ENCODE assay signal across 8 cellular contexts in the genomic region with DNA sequence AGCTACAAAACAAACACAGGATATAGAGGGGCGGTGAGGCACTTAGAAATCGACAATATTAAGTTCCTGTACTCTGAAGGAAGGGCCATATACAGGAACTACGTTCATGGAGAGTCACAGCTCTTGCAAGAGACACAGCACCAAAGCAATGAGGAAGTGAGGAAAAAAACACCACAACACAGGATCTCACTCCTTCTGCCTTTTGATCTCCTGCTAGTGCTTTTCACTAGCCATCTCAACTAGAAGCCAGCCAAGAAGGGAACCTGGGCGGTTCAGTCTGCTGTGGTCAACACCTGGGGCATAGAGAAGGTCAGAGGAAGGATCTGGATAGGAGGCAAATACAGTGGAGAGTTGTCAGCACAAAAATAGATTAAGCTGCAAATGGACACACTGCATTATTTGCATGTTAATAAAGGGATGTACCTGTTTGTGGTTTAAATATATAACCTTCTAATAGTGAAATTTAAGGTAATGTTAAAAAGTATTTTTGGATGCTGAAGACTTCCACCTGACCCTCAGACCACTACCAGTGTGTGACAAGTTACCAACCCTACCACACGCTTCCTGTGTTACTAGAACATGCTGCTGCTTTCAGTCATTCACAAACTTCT.
DNase-seq lines count a peak whose midpoint lies in the region; ATAC-seq, FAIRE-seq and TF ChIP-seq lines count a peak whose summit lies in the region.

No MANE protein-coding gene starts in this region.

- no peak for FAIRE-seq in urothelium cell line (lab: Jason Lieb, UNC)

- peak; percentile 12 for DNase-seq in stimulated activated CD4-positive, alpha-beta T cell treated with anti-CD3 and anti-CD28 coated beads, Interleukin-1b, Interleukin-23, amount 100 ng/mL, for 48 hours
- DNase-seq in stimulated activated CD4-positive, alpha-beta T cell treated with anti-CD3 and anti-CD28 coated beads, Interleukin-4, amount 100 ng/mL, for 1 hour, result no peak
- DNase-seq in SKM-1 treated with dmso at 0.1 percent for 144 hours (lab: John Stamatoyannopoulos, UW; ENCODE audit: unreplicated experiment), result peak; percentile 95
- DNase-seq in left lung, result no peak
- no peak for DNase-seq in urothelium cell line (ENCODE audit: low spot score)
- DNase-seq in COLO829 (ENCODE audit: low spot score), result no peak
- DNase-seq in erythroblast (lab: John Stamatoyannopoulos, UW), result no peak

- TF ChIP-seq POLR2A in erythroblast (IDR thresholded peaks at IDR 0.05; ENCODE audit: low read length), result no peak

- H3K36me3 ChIP-seq in left lung, result no peaks in the 10 kb centered on the region

- H3K9me3 ChIP-seq in left lung, result no peaks in the 10 kb centered on the region

- no peaks in the 10 kb centered on the region for H3K27me3 ChIP-seq in left lung

- ATAC-seq in HG03039 (IDR thresholded peaks at IDR 0.05; ENCODE audit: unreplicated experiment), result peak; percentile 84
- ATAC-seq in left lung, result peak; percentile 73

- H3K27ac ChIP-seq in left lung, result peak overlapping the region in 1 of 2 donors; percentile 42

- H3K4me3 ChIP-seq in left lung, result no peak overlapping the region

- peaks cover 0 to 12% of the 10 kb centered on the region in 2 donors for H3K4me1 ChIP-seq in left lung

- intact Hi-C loops in left lung (cut with DNase I), result no loop called here

- no peak for TF ChIP-seq CTCF in left lung (IDR thresholded peaks at IDR 0.05)

Comparison
In these comparisons a context has a peak if more than half of its experiments do, and no peak if none do; other contexts are left out.
1. DNase-seq: peak in stimulated activated CD4-positive, alpha-beta T cell treated with anti-CD3 and anti-CD28 coated beads, Interleukin-1b, Interleukin-23, amount 100 ng/mL, for 48 hours (single experiment) and SKM-1 treated with dmso at 0.1 percent for 144 hours (single experiment); none in stimulated activated CD4-positive, alpha-beta T cell treated with anti-CD3 and anti-CD28 coated beads, Interleukin-4, amount 100 ng/mL, for 1 hour (single experiment), left lung (0 of 2), urothelium cell line (single experiment), COLO829 (single experiment) and erythroblast (0 of 2).